In the genomic region with DNA sequence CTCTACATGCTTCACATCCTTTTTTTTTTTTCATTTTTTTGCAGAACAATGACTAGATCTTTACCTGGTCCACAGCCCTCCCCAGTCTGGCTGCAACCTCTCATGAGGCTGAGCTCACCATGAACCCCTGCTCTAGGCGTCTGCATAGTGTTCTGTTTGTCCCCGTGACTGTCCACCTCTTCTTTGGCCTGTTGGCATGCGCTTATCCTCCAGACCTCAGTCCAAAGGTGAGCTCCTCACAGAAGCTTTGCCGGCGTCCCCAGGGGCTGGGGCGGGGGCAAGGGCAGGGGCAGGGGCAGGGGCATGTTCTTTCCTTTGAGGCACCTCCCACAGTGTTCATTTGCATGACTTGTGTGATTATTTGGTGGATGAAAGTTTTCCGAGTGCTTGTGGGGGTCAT, we compare ENCODE assay signal across 1 cellular context.
TF ChIP-seq lines count a peak whose summit lies in the region.

No MANE protein-coding gene starts in this region.

TF ChIP-seq in HepG2, 621 proteins besides CTCF, POLR2A, EP300 and RAD21 (continued from another document):
- TF ChIP-seq, protein P1, sequence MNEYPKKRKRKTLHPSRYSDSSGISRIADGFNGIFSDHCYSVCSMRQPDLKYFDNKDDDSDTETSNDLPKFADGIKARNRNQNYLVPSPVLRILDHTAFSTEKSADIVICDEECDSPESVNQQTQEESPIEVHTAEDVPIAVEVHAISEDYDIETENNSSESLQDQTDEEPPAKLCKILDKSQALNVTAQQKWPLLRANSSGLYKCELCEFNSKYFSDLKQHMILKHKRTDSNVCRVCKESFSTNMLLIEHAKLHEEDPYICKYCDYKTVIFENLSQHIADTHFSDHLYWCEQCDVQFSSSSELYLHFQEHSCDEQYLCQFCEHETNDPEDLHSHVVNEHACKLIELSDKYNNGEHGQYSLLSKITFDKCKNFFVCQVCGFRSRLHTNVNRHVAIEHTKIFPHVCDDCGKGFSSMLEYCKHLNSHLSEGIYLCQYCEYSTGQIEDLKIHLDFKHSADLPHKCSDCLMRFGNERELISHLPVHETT (CRISPR knock-in tag; conservative IDR thresholded peaks at IDR 0.05) = no peak
- TF ChIP-seq TAF1 (CRISPR knock-in tag; IDR thresholded peaks at IDR 0.05) = no peak
- TF ChIP-seq NFYC (CRISPR knock-in tag; IDR thresholded peaks at IDR 0.05) = no peak
- TF ChIP-seq, protein P2, sequence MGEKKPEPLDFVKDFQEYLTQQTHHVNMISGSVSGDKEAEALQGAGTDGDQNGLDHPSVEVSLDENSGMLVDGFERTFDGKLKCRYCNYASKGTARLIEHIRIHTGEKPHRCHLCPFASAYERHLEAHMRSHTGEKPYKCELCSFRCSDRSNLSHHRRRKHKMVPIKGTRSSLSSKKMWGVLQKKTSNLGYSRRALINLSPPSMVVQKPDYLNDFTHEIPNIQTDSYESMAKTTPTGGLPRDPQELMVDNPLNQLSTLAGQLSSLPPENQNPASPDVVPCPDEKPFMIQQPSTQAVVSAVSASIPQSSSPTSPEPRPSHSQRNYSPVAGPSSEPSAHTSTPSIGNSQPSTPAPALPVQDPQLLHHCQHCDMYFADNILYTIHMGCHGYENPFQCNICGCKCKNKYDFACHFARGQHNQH (CRISPR knock-in tag; IDR thresholded peaks at IDR 0.05) = 0 out of 2 replicates have a peak, but pooled peaks have one; percentile 29
- TF ChIP-seq, protein P3, sequence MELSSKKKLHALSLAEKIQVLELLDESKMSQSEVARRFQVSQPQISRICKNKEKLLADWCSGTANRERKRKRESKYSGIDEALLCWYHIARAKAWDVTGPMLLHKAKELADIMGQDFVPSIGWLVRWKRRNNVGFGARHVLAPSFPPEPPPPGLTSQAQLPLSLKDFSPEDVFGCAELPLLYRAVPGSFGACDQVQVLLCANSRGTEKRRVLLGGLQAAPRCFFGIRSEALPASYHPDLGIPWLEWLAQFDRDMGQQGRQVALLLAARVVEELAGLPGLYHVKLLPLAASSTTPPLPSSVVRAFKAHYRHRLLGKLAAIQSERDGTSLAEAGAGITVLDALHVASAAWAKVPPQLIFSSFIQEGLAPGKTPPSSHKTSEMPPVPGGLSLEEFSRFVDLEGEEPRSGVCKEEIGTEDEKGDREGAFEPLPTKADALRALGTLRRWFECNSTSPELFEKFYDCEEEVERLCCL (CRISPR knock-in tag; IDR thresholded peaks at IDR 0.05; ENCODE audit: borderline replicate concordance) = no peak
- TF ChIP-seq, protein P4, sequence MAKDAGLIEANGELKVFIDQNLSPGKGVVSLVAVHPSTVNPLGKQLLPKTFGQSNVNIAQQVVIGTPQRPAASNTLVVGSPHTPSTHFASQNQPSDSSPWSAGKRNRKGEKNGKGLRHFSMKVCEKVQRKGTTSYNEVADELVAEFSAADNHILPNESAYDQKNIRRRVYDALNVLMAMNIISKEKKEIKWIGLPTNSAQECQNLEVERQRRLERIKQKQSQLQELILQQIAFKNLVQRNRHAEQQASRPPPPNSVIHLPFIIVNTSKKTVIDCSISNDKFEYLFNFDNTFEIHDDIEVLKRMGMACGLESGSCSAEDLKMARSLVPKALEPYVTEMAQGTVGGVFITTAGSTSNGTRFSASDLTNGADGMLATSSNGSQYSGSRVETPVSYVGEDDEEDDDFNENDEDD (CRISPR knock-in tag; IDR thresholded peaks at IDR 0.05; ENCODE audit: borderline replicate concordance) = no peak
- TF ChIP-seq SOX5 (CRISPR knock-in tag; IDR thresholded peaks at IDR 0.05; ENCODE audit: borderline replicate concordance) = peak; percentile 63; the same call in 1 of the 2 replicates
- no peak for TF ChIP-seq CENPX (CRISPR knock-in tag; IDR thresholded peaks at IDR 0.05)
- TF ChIP-seq ZNF292 (CRISPR knock-in tag; IDR thresholded peaks at IDR 0.05; ENCODE audit: borderline replicate concordance, low read depth) = no peak
- TF ChIP-seq SMARCC2 (IDR thresholded peaks at IDR 0.05) = no peak
- no peak for TF ChIP-seq TP53 (CRISPR knock-in tag; conservative IDR thresholded peaks at IDR 0.05)
- TF ChIP-seq, protein P5, sequence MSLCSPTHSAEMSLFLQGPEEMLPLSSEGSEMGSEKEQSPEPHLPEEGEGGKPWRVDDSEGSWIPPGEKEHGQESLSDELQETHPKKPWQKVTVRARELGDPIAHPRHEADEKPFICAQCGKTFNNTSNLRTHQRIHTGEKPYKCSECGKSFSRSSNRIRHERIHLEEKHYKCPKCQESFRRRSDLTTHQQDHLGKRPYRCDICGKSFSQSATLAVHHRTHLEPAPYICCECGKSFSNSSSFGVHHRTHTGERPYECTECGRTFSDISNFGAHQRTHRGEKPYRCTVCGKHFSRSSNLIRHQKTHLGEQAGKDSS (CRISPR knock-in tag; IDR thresholded peaks at IDR 0.05; ENCODE audit: borderline replicate concordance, low read depth) = 0 out of 2 replicates have a peak, but pooled peaks have one; percentile 35
TF ChIP-seq in HepG2: peak in this region for 26.
